19 cellular contexts compared by ENCODE assay signal in genomic region chr10:68133553-68133952, GRCh38. TPM values are rescaled to one million over a fixed set of nuclear protein-coding genes. Genes with fewer than 3 reads are reported as not detected.
A peak's percentile ranks its signal among the peaks of the same experiment; 100 is the strongest.
DNase-seq lines count a peak whose midpoint lies in the region; ATAC-seq lines count a peak whose summit lies in the region.
"Had no signal": no experiment of that assay in that cellular context is flagged by ENCODE, and none has a peak within 500 bp of the region (broad histone marks: within the 10 kb centered on the region; RNA-seq: fewer than 3 reads in every experiment).

No MANE protein-coding gene starts in this region.

- DNase-seq in DMS 273 (lab: John Stamatoyannopoulos, UW; ENCODE audit: unreplicated experiment): peak; percentile 7
- DNase-seq in DMS 273 treated with DMSO at 0.1 percent for 48 hours (lab: John Stamatoyannopoulos, UW): no peak
- DNase-seq in SK-N-DZ (ENCODE audit: low spot score): peak; percentile 48
- no peak for DNase-seq in left cardiac atrium
- no peak for DNase-seq in activated effector memory CD4-positive, alpha-beta T cell treated with anti-CD3 and anti-CD28 coated beads, Interleukin-2, amount 50 U/mL, for 16 hours
- no peak for DNase-seq in inferior parietal cortex (ENCODE audit: extremely low spot score)
- no peak for DNase-seq in NCI-H526 treated with DMSO at 0.1 percent for 48 hours (lab: John Stamatoyannopoulos, UW)
- DNase-seq: activated CD4-positive, CD25-positive, alpha-beta regulatory T cell treated with anti-CD3 and anti-CD28 coated beads, Interleukin-2, amount 50 U/mL, for 72 hours; cerebellar nuclear complex; left lung; MM.1S; NCI-H1694 treated with DMSO at 0.1 percent for 48 hours; posterior cingulate gyrus; stimulated activated naive B cell treated with anti-CD40 and anti-IgM and Interleukin-4, amounts not matched to agents 10 μg/mL and 1 μg/mL and 100 μg/mL, for 72 hours; T1000; upper lobe of right lung had no signal

- H3K9ac ChIP-seq in skeletal muscle satellite cell (ENCODE audit: low read depth, low read length): peak overlapping the region; percentile 59
- H3K9ac ChIP-seq: BLaER1 had no signal

- peaks cover 18% of the 10 kb centered on the region for H3K36me3 ChIP-seq in skeletal muscle satellite cell (ENCODE audit: insufficient read depth, low read length)
- H3K36me3 ChIP-seq: BLaER1, left lung, upper lobe of right lung had no signal

- no peaks in the 10 kb centered on the region for H3K9me3 ChIP-seq in skeletal muscle satellite cell (replicated peaks; ENCODE audit: low read length)
- H3K9me3 ChIP-seq: BLaER1, left lung, upper lobe of right lung had no signal

- H3K4me1 ChIP-seq in skeletal muscle satellite cell (ENCODE audit: control insufficient read depth, insufficient read depth, low read length): peaks cover 71% of the 10 kb centered on the region
- H3K4me1 ChIP-seq: BLaER1, left lung, upper lobe of right lung had no signal

- peak overlapping the region; percentile 9 for H3K4me2 ChIP-seq in skeletal muscle satellite cell (ENCODE audit: low read length)
- H3K4me2 ChIP-seq: BLaER1 had no signal

- ATAC-seq in left cardiac atrium: peak; percentile 34 to 61
- ATAC-seq: activated T-helper 17 cell treated with anti-CD3 and anti-CD28 coated beads, Interleukin-2, amount 50 U/mL, for 72 hours; left lung; stimulated activated naive B cell treated with anti-CD40 and anti-IgM and Interleukin-4, amounts not matched to agents 10 μg/mL and 1 μg/mL and 100 μg/mL, for 72 hours; upper lobe of right lung had no signal

- H3K4me3 ChIP-seq in skeletal muscle satellite cell (ENCODE audit: low read length): no peak overlapping the region
- H3K4me3 ChIP-seq: BLaER1, left lung, upper lobe of right lung had no signal

- intact Hi-C loops in left cardiac atrium (cut with DNase I): no loop called here

- H3K27me3 ChIP-seq in skeletal muscle satellite cell (ENCODE audit: control insufficient read depth, insufficient read depth, low read length): no peaks in the 10 kb centered on the region
- H3K27me3 ChIP-seq: BLaER1, left lung, upper lobe of right lung had no signal

RNA-seq across cellular contexts. Expression of gene MYPN, which starts 24.3 kb away (rescaled TPM):
- polyA plus RNA-seq in SK-N-DZ (2014; cell fraction: cytosol; rRNA removed): 0.22 TPM in 1 of 2 replicates, not detected in the other
- not detected in 2 replicates for polyA plus RNA-seq in SK-N-DZ (2014; cell fraction: nucleus; rRNA removed)
- 100 to 1,000 TPM in 1 of 2 donors, 10 to 100 TPM in 1; 62.2 to 110 TPM for total RNA-seq in left cardiac atrium
- 2.2 and 8.6 TPM in 2 replicates for total RNA-seq in skeletal muscle satellite cell (2012; rRNA removed)
- total RNA-seq: upper lobe of right lung had no signal

RNA-seq across cellular contexts. Expression of gene HERC4, which starts 58.5 kb away (rescaled TPM):
- 18.3 and 19.0 TPM in 2 replicates for polyA plus RNA-seq in SK-N-DZ (2014; cell fraction: cytosol; rRNA removed)
- 40.7 and 53.7 TPM in 2 replicates for polyA plus RNA-seq in SK-N-DZ (2014; cell fraction: nucleus; rRNA removed)
- total RNA-seq in left cardiac atrium: 10 to 100 TPM; 31.9 to 34.7 TPM
- 79.7 and 145 TPM in 2 replicates for total RNA-seq in skeletal muscle satellite cell (2012; rRNA removed)

Comparison
In these comparisons a context has a peak if more than half of its experiments do, and no peak if none do; other contexts are left out.
1. DNase-seq: peak in DMS 273 (single experiment) and SK-N-DZ (single experiment); none in DMS 273 treated with DMSO at 0.1 percent for 48 hours (single experiment), left cardiac atrium (single experiment), activated effector memory CD4-positive, alpha-beta T cell treated with anti-CD3 and anti-CD28 coated beads, Interleukin-2, amount 50 U/mL, for 16 hours (single experiment), inferior parietal cortex (single experiment) and NCI-H526 treated with DMSO at 0.1 percent for 48 hours (single experiment).